ENCODE assay signal across 11 cellular contexts in genomic region chr11:79406376-79406775, GRCh38. TPM values are rescaled to one million over a fixed set of nuclear protein-coding genes. Genes with fewer than 3 reads are reported as not detected.
A peak's percentile ranks its signal among the peaks of the same experiment; 100 is the strongest.
DNase-seq lines count a peak whose midpoint lies in the region; ATAC-seq and TF ChIP-seq lines count a peak whose summit lies in the region.
"Had no signal": no experiment of that assay in that cellular context is flagged by ENCODE, and none has a peak within 500 bp of the region (broad histone marks: within the 10 kb centered on the region; RNA-seq: fewer than 3 reads in every experiment).

No MANE protein-coding gene starts in this region.

- H3K36me3 Mint-ChIP-seq in naive thymus-derived CD4-positive, alpha-beta T cell, result no peaks in the 10 kb centered on the region
- no peaks in the 10 kb centered on the region for H3K36me3 Mint-ChIP-seq in Caco-2 (ENCODE audit: insufficient read depth, unreplicated experiment)
- H3K36me3 Mint-ChIP-seq in activated T-cell treated with anti-CD3 and anti-CD28 coated beads, Interleukin-2, amount 50 U/mL, for 72 hours (ENCODE audit: insufficient read depth in 2 of 2), result no peaks in the 10 kb centered on the region

- DNase-seq in naive thymus-derived CD4-positive, alpha-beta T cell, result no peak
- no peak for DNase-seq in DMS 273 treated with DMSO at 0.1 percent for 48 hours (lab: John Stamatoyannopoulos, UW)
- DNase-seq in thyroid gland, result no peak
- DNase-seq in Caco-2, result no peak
- no peak for DNase-seq in activated T-cell treated with anti-CD3 and anti-CD28 coated beads, Interleukin-2, amount 50 U/mL, for 72 hours
- DNase-seq: NCI-H774; stimulated activated naive CD4-positive, alpha-beta T cell treated with Interleukin-2 at 50 U/mL for 16 hours had no signal

- peaks cover 0 to 3% (median 0%) of the 10 kb centered on the region in 7 donors for H3K4me1 Mint-ChIP-seq in naive thymus-derived CD4-positive, alpha-beta T cell
- H3K4me1 Mint-ChIP-seq in Caco-2 (ENCODE audit: low read depth, unreplicated experiment), result no peaks in the 10 kb centered on the region
- H3K4me1 Mint-ChIP-seq in activated T-cell treated with anti-CD3 and anti-CD28 coated beads, Interleukin-2, amount 50 U/mL, for 72 hours (ENCODE audit: low read depth), result no peaks in the 10 kb centered on the region

- no TSS peak for BruUV-seq in Caco-2 (replicated peaks; lab: Mats Ljungman, UMichigan)

- CTCF ChIA-PET in naive thymus-derived CD4-positive, alpha-beta T cell (lab: Charles Lee), result no interaction called here
- CTCF ChIA-PET in Caco-2 (lab: Charles Lee), result no interaction called here

- ATAC-seq in GM19025 (IDR thresholded peaks at IDR 0.05; ENCODE audit: low read depth, unreplicated experiment), result peak; percentile 91
- peak; percentile 90 for ATAC-seq in HG02623 (IDR thresholded peaks at IDR 0.05; ENCODE audit: unreplicated experiment)
- peak; percentile 92 for ATAC-seq in HG03521 (IDR thresholded peaks at IDR 0.05; ENCODE audit: unreplicated experiment)
- peak; percentile 41 for ATAC-seq in naive thymus-derived CD4-positive, alpha-beta T cell
- ATAC-seq in activated T-cell treated with anti-CD3 and anti-CD28 coated beads, Interleukin-2, amount 50 U/mL, for 72 hours (replicated peaks in 1 of 2), result no peak
- ATAC-seq: left lobe of liver had no signal

- H3K9me3 ChIP-seq in naive thymus-derived CD4-positive, alpha-beta T cell (ENCODE audit: control insufficient read depth in 2 of 3, low read length in 3 of 3), result no peaks in the 10 kb centered on the region
- H3K9me3 ChIP-seq in thyroid gland, result no peaks in the 10 kb centered on the region
- H3K9me3 ChIP-seq in Caco-2, result no peaks in the 10 kb centered on the region

- H3K27me3 ChIP-seq in naive thymus-derived CD4-positive, alpha-beta T cell (ENCODE audit: control insufficient read depth in 2 of 2, insufficient read depth in 2 of 2, low read length in 2 of 2), result no peaks in the 10 kb centered on the region
- H3K27me3 ChIP-seq in thyroid gland (no peaks in the 10 kb centered on the region), Caco-2 (replicated peaks; ENCODE audit: control insufficient read depth, insufficient read depth, low read length) (no peaks in the 10 kb centered on the region)

- no peak overlapping the region for H3K27ac Mint-ChIP-seq in naive thymus-derived CD4-positive, alpha-beta T cell
- no peak overlapping the region for H3K27ac Mint-ChIP-seq in Caco-2 (ENCODE audit: unreplicated experiment)
- no peak overlapping the region for H3K27ac Mint-ChIP-seq in activated T-cell treated with anti-CD3 and anti-CD28 coated beads, Interleukin-2, amount 50 U/mL, for 72 hours

- no peak overlapping the region for H3K4me3 Mint-ChIP-seq in naive thymus-derived CD4-positive, alpha-beta T cell
- H3K4me3 Mint-ChIP-seq in Caco-2 (ENCODE audit: unreplicated experiment), result no peak overlapping the region
- H3K4me3 Mint-ChIP-seq in activated T-cell treated with anti-CD3 and anti-CD28 coated beads, Interleukin-2, amount 50 U/mL, for 72 hours, result no peak overlapping the region

- no peak for TF ChIP-seq POLR2A in thyroid gland (IDR thresholded peaks at IDR 0.05)

- H3K36me3 ChIP-seq in naive thymus-derived CD4-positive, alpha-beta T cell (ENCODE audit: control insufficient read depth in 2 of 3, insufficient read depth in 3 of 3, low read length in 3 of 3), result no peaks in the 10 kb centered on the region
- H3K36me3 ChIP-seq in thyroid gland (no peaks in the 10 kb centered on the region), Caco-2 (ENCODE audit: control insufficient read depth, insufficient read depth, low read length) (no peaks in the 10 kb centered on the region)

- 78 to 84% methylated on average over 5 of the region's 5 CpGs for WGBS in thyroid gland, 2 donors

- no peak overlapping the region for H3K27ac ChIP-seq in naive thymus-derived CD4-positive, alpha-beta T cell (ENCODE audit: low read depth, low read length)
- H3K27ac ChIP-seq in thyroid gland, result no peak overlapping the region

- peaks cover 0 to 8% (median 2%) of the 10 kb centered on the region in 11 donors for H3K9me3 Mint-ChIP-seq in naive thymus-derived CD4-positive, alpha-beta T cell
- no peaks in the 10 kb centered on the region for H3K9me3 Mint-ChIP-seq in Caco-2 (ENCODE audit: unreplicated experiment)
- H3K9me3 Mint-ChIP-seq in activated T-cell treated with anti-CD3 and anti-CD28 coated beads, Interleukin-2, amount 50 U/mL, for 72 hours, result peaks cover 2 to 4% of the 10 kb centered on the region in 2 donors

- no peaks in the 10 kb centered on the region for H3K4me1 ChIP-seq in naive thymus-derived CD4-positive, alpha-beta T cell (ENCODE audit: control insufficient read depth in 2 of 2, insufficient read depth in 2 of 2, low read length in 2 of 2)
- H3K4me1 ChIP-seq in thyroid gland (no peaks in the 10 kb centered on the region), Caco-2 (no peaks in the 10 kb centered on the region)

- intact Hi-C loops in naive thymus-derived CD4-positive, alpha-beta T cell (cut with micrococcal nuclease), result no loop called here
- intact Hi-C loops in thyroid gland (cut with DNase I) (no loop called here), Caco-2 (cut with micrococcal nuclease; ENCODE audit: unreplicated experiment) (no loop called here)

- no peak overlapping the region for H3K4me3 ChIP-seq in naive thymus-derived CD4-positive, alpha-beta T cell (ENCODE audit: low read length)
- H3K4me3 ChIP-seq in thyroid gland (replicated peaks in 1 of 3), result no peak overlapping the region
- no peak overlapping the region for H3K4me3 ChIP-seq in Caco-2 (ENCODE audit: low read depth, low read length)

- peaks cover 0 to 8% (median 6%) of the 10 kb centered on the region in 5 donors for H3K27me3 Mint-ChIP-seq in naive thymus-derived CD4-positive, alpha-beta T cell
- peaks cover 3% of the 10 kb centered on the region for H3K27me3 Mint-ChIP-seq in Caco-2 (ENCODE audit: insufficient read depth, unreplicated experiment)
- H3K27me3 Mint-ChIP-seq in activated T-cell treated with anti-CD3 and anti-CD28 coated beads, Interleukin-2, amount 50 U/mL, for 72 hours (ENCODE audit: low read depth), result no peaks in the 10 kb centered on the region

- POLR2A ChIA-PET in naive thymus-derived CD4-positive, alpha-beta T cell (lab: Charles Lee), result no interaction called here
- POLR2A ChIA-PET in Caco-2 (lab: Charles Lee), result no interaction called here

- TF ChIP-seq CTCF in thyroid gland (IDR thresholded peaks at IDR 0.05) (no peak), Caco-2 (IDR thresholded peaks at IDR 0.05; ENCODE audit: insufficient read depth in 1 of 2, low read depth in 1 of 2, low read length in 1 of 2, severe bottlenecking in 1 of 2, unreplicated experiment in 1 of 2) (no peak)

RNA-seq across cellular contexts. Expression of gene TENM4, which starts 34.5 kb away (rescaled TPM):
- total RNA-seq in naive thymus-derived CD4-positive, alpha-beta T cell, result under 1 TPM in 2 of 5 experiments, not detected in 3; 0.32 to 0.47 TPM
- polyA plus RNA-seq in naive thymus-derived CD4-positive, alpha-beta T cell, result not detected
- 100 to 1,000 TPM in 2 of 4 donors, 10 to 100 TPM in 2; 16.8 to 158 (median 120) TPM for total RNA-seq in thyroid gland
- total RNA-seq in Caco-2 (2022), result 1.1 and 2.0 TPM in 2 replicates
- under 1 TPM in 1 of 2 donors, not detected in 1; 0.21 TPM for total RNA-seq in activated T-cell treated with anti-CD3 and anti-CD28 coated beads, Interleukin-2, amount 50 U/mL, for 72 hours

Comparison
In these comparisons a context has a peak if more than half of its experiments do, and no peak if none do; other contexts are left out.
1. ATAC-seq: peak in GM19025 (single experiment), HG02623 (single experiment), HG03521 (single experiment) and naive thymus-derived CD4-positive, alpha-beta T cell (single experiment); none in activated T-cell treated with anti-CD3 and anti-CD28 coated beads, Interleukin-2, amount 50 U/mL, for 72 hours (0 of 2).